ENCODE assay signal across 10 cellular contexts in genomic region chr11:72042059-72042425, GRCh38. TPM values are rescaled to one million over a fixed set of nuclear protein-coding genes. Genes with fewer than 3 reads are reported as not detected.
A peak's percentile ranks its signal among the peaks of the same experiment; 100 is the strongest.
DNase-seq lines count a peak whose midpoint lies in the region; ATAC-seq, FAIRE-seq and TF ChIP-seq lines count a peak whose summit lies in the region.
"Had no signal": no experiment of that assay in that cellular context is flagged by ENCODE, and none has a peak within 500 bp of the region (broad histone marks: within the 10 kb centered on the region; RNA-seq: fewer than 3 reads in every experiment).

No MANE protein-coding gene starts in this region.

- H3K27me3 ChIP-seq in HAP-1 (ENCODE audit: low read depth): no peaks in the 10 kb centered on the region
- H3K27me3 ChIP-seq in adipocyte (replicated peaks; ENCODE audit: control insufficient read depth, insufficient read depth, low read length): no peaks in the 10 kb centered on the region

- H3K27ac ChIP-seq in kidney (ENCODE audit: low read depth in 2 of 2, low read length in 2 of 2) (peak overlapping the region; percentile 92 to 98), substantia nigra (ENCODE audit: low read depth, low read length, poor library complexity, severe bottlenecking) (peak overlapping the region; percentile 99)

- peaks cover 12% of the 10 kb centered on the region for H3K36me3 Mint-ChIP-seq in activated T-helper 17 cell treated with anti-CD3 and anti-CD28 coated beads, Interleukin-2, amount 50 U/mL, for 72 hours (ENCODE audit: low read depth)

- no peak for FAIRE-seq in kidney (lab: Jason Lieb, UNC)
- FAIRE-seq: colon, TTC549 had no signal

- in situ Hi-C loops in HAP-1 (cut with MboI; ENCODE audit: low sequenced_read_pairs): no loop called here

- H3K4me3 ChIP-seq in HAP-1 (peak overlapping the region; percentile 26), adipocyte (ENCODE audit: low read length) (peak overlapping the region; percentile 93), kidney (ENCODE audit: low read length in 2 of 2) (peak overlapping the region; percentile 64 to 74)

- H3K9me3 Mint-ChIP-seq in activated T-helper 17 cell treated with anti-CD3 and anti-CD28 coated beads, Interleukin-2, amount 50 U/mL, for 72 hours: no peaks in the 10 kb centered on the region

- intact Hi-C loops in kidney (cut with DNase I): no loop called here

- no peak for TF ChIP-seq CTCF in kidney (IDR thresholded peaks at IDR 0.05; ENCODE audit: borderline replicate concordance, extremely low read depth, insufficient read depth)

- H3K27ac Mint-ChIP-seq in activated T-helper 17 cell treated with anti-CD3 and anti-CD28 coated beads, Interleukin-2, amount 50 U/mL, for 72 hours: no peak overlapping the region

- H3K27me3 Mint-ChIP-seq in activated T-helper 17 cell treated with anti-CD3 and anti-CD28 coated beads, Interleukin-2, amount 50 U/mL, for 72 hours: no peaks in the 10 kb centered on the region

- ATAC-seq in activated T-helper 17 cell treated with anti-CD3 and anti-CD28 coated beads, Interleukin-2, amount 50 U/mL, for 72 hours (replicated peaks): no peak
- ATAC-seq in GM21390 (IDR thresholded peaks at IDR 0.05; ENCODE audit: unreplicated experiment) (no peak), GM21825 (IDR thresholded peaks at IDR 0.05; ENCODE audit: unreplicated experiment) (no peak)

- H3K36me3 ChIP-seq in HAP-1 (replicated peaks) (peaks cover 6% of the 10 kb centered on the region; the same call in 1 of the 2 replicates), adipocyte (ENCODE audit: control insufficient read depth, insufficient read depth, low read length, severe bottlenecking) (no peaks in the 10 kb centered on the region), kidney (ENCODE audit: control insufficient read depth in 1 of 2, insufficient read depth in 2 of 2, low read length in 2 of 2) (no peaks in the 10 kb centered on the region)

- DNase-seq in HAP-1 (ENCODE audit: low spot score in 2 of 2) (no peak), adipocyte (ENCODE audit: low read depth) (no peak), kidney (no peak), substantia nigra (lab: John Stamatoyannopoulos, UW) (no peak), GM19238 (ENCODE audit: insufficient read length, low spot score) (no peak)

- peaks cover 18% of the 10 kb centered on the region for H3K4me1 Mint-ChIP-seq in activated T-helper 17 cell treated with anti-CD3 and anti-CD28 coated beads, Interleukin-2, amount 50 U/mL, for 72 hours

- no peak overlapping the region for H3K4me3 Mint-ChIP-seq in activated T-helper 17 cell treated with anti-CD3 and anti-CD28 coated beads, Interleukin-2, amount 50 U/mL, for 72 hours

- H3K9ac ChIP-seq in adipocyte (ENCODE audit: low read length) (peak overlapping the region; percentile 94), kidney (ENCODE audit: low read length in 2 of 2) (peak overlapping the region; percentile 74 to 82)

- peaks cover 34% of the 10 kb centered on the region for H3K4me1 ChIP-seq in HAP-1
- peaks cover 59% of the 10 kb centered on the region for H3K4me1 ChIP-seq in adipocyte (ENCODE audit: control insufficient read depth, insufficient read depth, low read length)
- peaks cover 34 to 43% of the 10 kb centered on the region in 2 donors for H3K4me1 ChIP-seq in kidney (ENCODE audit: control insufficient read depth in 1 of 2, insufficient read depth in 1 of 2, low read depth in 1 of 2, low read length in 2 of 2)

- H3K9me3 ChIP-seq in HAP-1: no peaks in the 10 kb centered on the region
- no peaks in the 10 kb centered on the region for H3K9me3 ChIP-seq in adipocyte (ENCODE audit: control insufficient read depth, low read length)
- no peaks in the 10 kb centered on the region for H3K9me3 ChIP-seq in kidney (ENCODE audit: control insufficient read depth in 1 of 2, low read length in 2 of 2)

RNA-seq across cellular contexts. Expression of gene NUMA1, which starts 38.3 kb away (rescaled TPM):
- total RNA-seq in kidney: 198 TPM
- polyA plus RNA-seq in kidney (ENCODE audit: insufficient read depth, low read depth, low replicate concordance): 85.3 TPM
- 100 to 1,000 TPM; 179 to 277 TPM for total RNA-seq in activated T-helper 17 cell treated with anti-CD3 and anti-CD28 coated beads, Interleukin-2, amount 50 U/mL, for 72 hours

RNA-seq across cellular contexts. Expression of gene LRRC51, which starts 38.6 kb away (rescaled TPM):
- 23.3 TPM for total RNA-seq in kidney
- polyA plus RNA-seq in kidney (ENCODE audit: insufficient read depth, low read depth, low replicate concordance): 28.9 TPM
- 1 to 10 TPM; 3.3 to 5.4 TPM for total RNA-seq in activated T-helper 17 cell treated with anti-CD3 and anti-CD28 coated beads, Interleukin-2, amount 50 U/mL, for 72 hours

RNA-seq across cellular contexts. Expression of gene IL18BP, which starts 43.3 kb away (rescaled TPM):
- total RNA-seq in kidney: 19.5 TPM
- 21.1 TPM for polyA plus RNA-seq in kidney (ENCODE audit: insufficient read depth, low read depth, low replicate concordance)
- 10 to 100 TPM; 18.4 to 21.9 TPM for total RNA-seq in activated T-helper 17 cell treated with anti-CD3 and anti-CD28 coated beads, Interleukin-2, amount 50 U/mL, for 72 hours

Comparison
In these comparisons a context has a peak if more than half of its experiments do, and no peak if none do; other contexts are left out.
1. H3K4me3 ChIP-seq: peak in every context shown above with its lines; median percentile 93 in adipocyte; 69 in kidney; 26 in HAP-1.